ENCODE assay signal across 8 cellular contexts in the genomic region with DNA sequence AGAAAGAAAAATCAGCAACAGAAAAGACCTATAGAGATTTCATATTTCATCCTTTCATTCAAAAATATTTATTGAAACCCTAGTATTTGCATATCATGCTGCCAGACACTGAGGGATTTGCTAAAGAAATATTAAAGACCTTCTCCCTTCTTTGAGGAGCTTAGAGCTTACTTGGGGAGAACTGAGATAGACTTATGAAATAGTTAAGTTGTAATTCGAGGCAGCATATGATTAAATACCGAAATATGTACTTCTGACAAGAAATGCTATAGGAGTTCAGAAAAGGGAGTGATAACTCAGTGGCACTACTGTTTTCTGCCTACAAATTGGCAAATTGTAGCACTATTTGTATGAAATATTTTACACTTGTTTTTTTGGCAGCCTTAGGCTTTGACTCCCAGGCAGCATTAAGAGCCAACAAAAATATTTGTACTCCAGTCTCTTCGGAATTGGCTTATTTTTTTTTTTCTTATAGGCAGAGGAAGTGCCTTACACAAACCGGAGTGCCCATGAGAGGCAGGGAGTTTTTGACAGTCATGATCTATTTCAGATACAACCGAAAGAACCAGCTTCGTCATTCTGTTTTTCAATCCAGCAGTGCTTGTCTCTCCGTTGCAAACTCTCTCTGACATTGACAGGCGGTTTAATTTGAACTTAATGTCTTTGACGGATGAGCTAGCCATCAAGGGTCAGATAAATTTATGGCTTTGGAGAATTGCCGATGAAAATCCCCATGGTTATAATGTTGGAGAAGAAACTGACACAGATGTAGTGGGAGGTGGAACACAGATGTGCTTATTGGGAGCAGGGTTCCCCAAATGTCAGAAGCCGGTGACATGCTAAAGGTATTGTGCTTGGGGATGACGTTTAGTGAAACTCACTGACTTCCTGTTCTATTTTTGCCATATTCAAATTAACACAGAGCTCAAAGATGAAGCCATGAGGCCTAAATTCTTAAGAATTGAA. TPM values are rescaled to one million over a fixed set of nuclear protein-coding genes. Genes with fewer than 3 reads are reported as not detected.
DNase-seq lines count a peak whose midpoint lies in the region; ATAC-seq and TF ChIP-seq lines count a peak whose summit lies in the region.

No MANE protein-coding gene starts in this region.

- no peaks in the 10 kb centered on the region for H3K36me3 ChIP-seq in OCI-LY1 (ENCODE audit: insufficient read depth, low read length)

- H3K27me3 ChIP-seq in OCI-LY1 (ENCODE audit: insufficient read depth, low read length) = no peaks in the 10 kb centered on the region

- no peak overlapping the region for H2AFZ ChIP-seq in OCI-LY1 (ENCODE audit: low read length)

- peak; percentile 67 for ATAC-seq in GM18508 (IDR thresholded peaks at IDR 0.05; ENCODE audit: insufficient read depth, unreplicated experiment)
- ATAC-seq in HG02642 (IDR thresholded peaks at IDR 0.05; ENCODE audit: poor library complexity, unreplicated experiment) = peak; percentile 78

- H3F3A ChIP-seq in OCI-LY1 (ENCODE audit: insufficient read depth, low read length) = no peaks in the 10 kb centered on the region

- H3K27me3 Mint-ChIP-seq in chondrocyte (ENCODE audit: low read depth) = no peaks in the 10 kb centered on the region

- peak overlapping the region; percentile 96 for H3K27ac ChIP-seq in OCI-LY1 (ENCODE audit: low read depth, low read length, poor library complexity, severe bottlenecking)

- peak overlapping the region; percentile 53 for H3K4me3 Mint-ChIP-seq in chondrocyte (ENCODE audit: unreplicated experiment)

- H3K27ac Mint-ChIP-seq in chondrocyte (ENCODE audit: unreplicated experiment) = peak overlapping the region; percentile 86

- H3K79me2 ChIP-seq in OCI-LY1 (ENCODE audit: insufficient read depth, low read length) = no peaks in the 10 kb centered on the region

- H3K4me1 Mint-ChIP-seq in chondrocyte (ENCODE audit: low read depth) = peaks cover 45% of the 10 kb centered on the region

- H3K36me3 Mint-ChIP-seq in chondrocyte (ENCODE audit: low read depth) = no peaks in the 10 kb centered on the region

- H3K4me2 ChIP-seq in OCI-LY1 (ENCODE audit: low read length) = peak overlapping the region; percentile 75

- no peaks in the 10 kb centered on the region for H4K20me1 ChIP-seq in OCI-LY1 (ENCODE audit: insufficient read depth, low read length)

- peaks cover 51% of the 10 kb centered on the region for H3K4me1 ChIP-seq in OCI-LY1 (ENCODE audit: insufficient read depth, low read length, severe bottlenecking)

- DNase-seq in chondrocyte (ENCODE audit: low spot score) (no peak), putamen (ENCODE audit: low spot score) (peak; percentile 48), SHP77 treated with DMSO at 0.1 percent for 48 hours (lab: John Stamatoyannopoulos, UW) (no peak), cerebellar cortex (ENCODE audit: low spot score) (no peak), retina (no peak)

- H3K4me3 ChIP-seq in OCI-LY1 (ENCODE audit: low read depth, low read length, poor library complexity, severe bottlenecking) = peak overlapping the region; percentile 52

- no peaks in the 10 kb centered on the region for H3K9me3 ChIP-seq in OCI-LY1 (ENCODE audit: low read length)

- TF ChIP-seq CTCF in OCI-LY1 (IDR thresholded peaks at IDR 0.05; ENCODE audit: low read length) = no peak
- TF ChIP-seq CTCF in chondrocyte (IDR thresholded peaks at IDR 0.05) = no peak

- peak overlapping the region; percentile 58 for H3K9ac ChIP-seq in OCI-LY1 (ENCODE audit: low read length)

- H3K9me2 ChIP-seq in OCI-LY1 (ENCODE audit: low read depth, low read length) = no peaks in the 10 kb centered on the region

- peaks cover 3% of the 10 kb centered on the region for H3K9me3 Mint-ChIP-seq in chondrocyte (ENCODE audit: low read depth)

RNA-seq across cellular contexts. Expression of gene PLXNC1, which starts 59.4 kb away (rescaled TPM):
- total RNA-seq in chondrocyte = 0.67 to 1.4 TPM (median 0.72 TPM) in 3 replicates
